17 cellular contexts compared by ENCODE assay signal in the genomic region with DNA sequence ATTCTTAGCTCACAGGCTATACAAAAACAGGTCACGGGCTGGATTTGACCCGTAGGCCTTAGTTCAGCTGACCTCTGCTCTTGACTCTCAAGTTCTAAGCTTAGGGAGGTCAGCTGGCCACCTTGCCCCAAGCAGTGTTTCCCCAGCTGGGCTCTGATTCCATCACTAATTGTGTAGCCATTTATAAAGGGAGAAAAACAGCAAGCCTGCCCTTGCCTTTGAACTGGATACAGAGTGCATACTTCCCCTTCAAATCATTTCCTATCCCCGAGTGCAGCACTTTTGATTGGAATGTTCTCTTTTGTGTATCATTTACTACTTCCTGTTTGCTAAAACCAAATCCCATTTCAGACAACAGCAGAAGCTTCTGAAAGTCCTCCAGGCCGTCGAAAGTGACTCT.
A peak's percentile ranks its signal among the peaks of the same experiment; 100 is the strongest.
DNase-seq lines count a peak whose midpoint lies in the region; TF ChIP-seq lines count a peak whose summit lies in the region.
"Had no signal": no experiment of that assay in that cellular context is flagged by ENCODE, and none has a peak within 500 bp of the region (broad histone marks: within the 10 kb centered on the region; RNA-seq: fewer than 3 reads in every experiment).

No MANE protein-coding gene starts in this region.

- TF ChIP-seq CTCF in HFFc6 (IDR thresholded peaks at IDR 0.05), result no peak
- no peak for TF ChIP-seq CTCF in brain (conservative IDR thresholded peaks at IDR 0.05)
- TF ChIP-seq CTCF in endothelial cell (IDR thresholded peaks at IDR 0.05; ENCODE audit: unreplicated experiment), result no peak

- H3K4me3 Mint-ChIP-seq in HFFc6 (no peak overlapping the region; the same call in 1 of the 2 replicates), brain (no peak overlapping the region), endothelial cell (ENCODE audit: unreplicated experiment) (no peak overlapping the region)
- H3K4me3 Mint-ChIP-seq: activated CD4-positive, alpha-beta memory T cell treated with anti-CD3 and anti-CD28 coated beads, Interleukin-2, amount 10 ng/mL, durations not matched to agents 7 days and 5 days; activated T-helper 1 cell treated with anti-CD3 and anti-CD28 coated beads, Interleukin-12 subunit alpha, Interleukin-12 subunit beta, Interleukin-2, Interleukin-4 antibody, amounts not matched to agents 30 ng/mL and 10 ng/mL and 1 ng/mL, durations not matched to agents 14 hours and 24 hours and 36 hours; naive thymus-derived CD8-positive, alpha-beta T cell; stimulated activated naive B cell treated with anti-CD40 and anti-IgM and Interleukin-4, amounts not matched to agents 10 μg/mL and 1 μg/mL and 100 μg/mL, for 72 hours had no signal

- no peaks in the 10 kb centered on the region for H3K36me3 Mint-ChIP-seq in HFFc6 (ENCODE audit: low read depth)
- peaks cover 38% of the 10 kb centered on the region for H3K36me3 Mint-ChIP-seq in brain
- peaks cover 12% of the 10 kb centered on the region for H3K36me3 Mint-ChIP-seq in endothelial cell (ENCODE audit: low read depth, unreplicated experiment)

- H3K9me3 Mint-ChIP-seq in HFFc6, result no peaks in the 10 kb centered on the region
- no peaks in the 10 kb centered on the region for H3K9me3 Mint-ChIP-seq in brain
- no peaks in the 10 kb centered on the region for H3K9me3 Mint-ChIP-seq in endothelial cell (ENCODE audit: unreplicated experiment)
- H3K9me3 Mint-ChIP-seq: activated CD4-positive, alpha-beta memory T cell treated with anti-CD3 and anti-CD28 coated beads, Interleukin-2, amount 10 ng/mL, durations not matched to agents 7 days and 5 days; activated T-helper 1 cell treated with anti-CD3 and anti-CD28 coated beads, Interleukin-12 subunit alpha, Interleukin-12 subunit beta, Interleukin-2, Interleukin-4 antibody, amounts not matched to agents 30 ng/mL and 10 ng/mL and 1 ng/mL, durations not matched to agents 14 hours and 24 hours and 36 hours; naive thymus-derived CD8-positive, alpha-beta T cell; stimulated activated naive B cell treated with anti-CD40 and anti-IgM and Interleukin-4, amounts not matched to agents 10 μg/mL and 1 μg/mL and 100 μg/mL, for 72 hours had no signal

- H3K4me1 Mint-ChIP-seq in HFFc6 (ENCODE audit: low read depth) (peaks cover 13% of the 10 kb centered on the region), brain (peaks cover 53% of the 10 kb centered on the region), endothelial cell (ENCODE audit: unreplicated experiment) (peaks cover 12% of the 10 kb centered on the region)
- H3K4me1 Mint-ChIP-seq: activated CD4-positive, alpha-beta memory T cell treated with anti-CD3 and anti-CD28 coated beads, Interleukin-2, amount 10 ng/mL, durations not matched to agents 7 days and 5 days; naive thymus-derived CD8-positive, alpha-beta T cell; stimulated activated naive B cell treated with anti-CD40 and anti-IgM and Interleukin-4, amounts not matched to agents 10 μg/mL and 1 μg/mL and 100 μg/mL, for 72 hours had no signal

- peak overlapping the region; percentile 63 for H3K27ac ChIP-seq in substantia nigra (ENCODE audit: low read depth, low read length, poor library complexity, severe bottlenecking)
- H3K27ac ChIP-seq: RWPE1 had no signal

- H3K27ac Mint-ChIP-seq in HFFc6, result peak overlapping the region; percentile 60
- H3K27ac Mint-ChIP-seq in brain, result peak overlapping the region in 3 of 5 experiments; percentile 22 to 62 (median 26)
- H3K27ac Mint-ChIP-seq in endothelial cell (ENCODE audit: unreplicated experiment), result no peak overlapping the region
- H3K27ac Mint-ChIP-seq: activated CD4-positive, alpha-beta memory T cell treated with anti-CD3 and anti-CD28 coated beads, Interleukin-2, amount 10 ng/mL, durations not matched to agents 7 days and 5 days; activated T-helper 1 cell treated with anti-CD3 and anti-CD28 coated beads, Interleukin-12 subunit alpha, Interleukin-12 subunit beta, Interleukin-2, Interleukin-4 antibody, amounts not matched to agents 30 ng/mL and 10 ng/mL and 1 ng/mL, durations not matched to agents 14 hours and 24 hours and 36 hours; stimulated activated naive B cell treated with anti-CD40 and anti-IgM and Interleukin-4, amounts not matched to agents 10 μg/mL and 1 μg/mL and 100 μg/mL, for 72 hours had no signal

- H3K27me3 Mint-ChIP-seq in HFFc6 (ENCODE audit: insufficient read depth) (no peaks in the 10 kb centered on the region; the same call in 1 of the 2 replicates), brain (no peaks in the 10 kb centered on the region), endothelial cell (ENCODE audit: unreplicated experiment) (peaks cover 5% of the 10 kb centered on the region)
- H3K27me3 Mint-ChIP-seq: activated CD4-positive, alpha-beta memory T cell treated with anti-CD3 and anti-CD28 coated beads, Interleukin-2, amount 10 ng/mL, durations not matched to agents 7 days and 5 days; naive thymus-derived CD8-positive, alpha-beta T cell; stimulated activated naive B cell treated with anti-CD40 and anti-IgM and Interleukin-4, amounts not matched to agents 10 μg/mL and 1 μg/mL and 100 μg/mL, for 72 hours had no signal

- DNase-seq in HFFc6 (peak; percentile 35), left kidney (ENCODE audit: low read depth, low spot score) (peak; percentile 55), substantia nigra (lab: John Stamatoyannopoulos, UW) (no peak), endothelial cell (ENCODE audit: low spot score) (no peak), DMS 273 treated with DMSO at 0.1 percent for 48 hours (lab: John Stamatoyannopoulos, UW) (no peak), GOT3 (lab: John Stamatoyannopoulos, UW) (no peak)
- DNase-seq: activated CD4-positive, alpha-beta memory T cell treated with anti-CD3 and anti-CD28 coated beads, Interleukin-2, amount 10 ng/mL, durations not matched to agents 7 days and 5 days; effector memory CD4-positive, alpha-beta T cell; glutamatergic neuron; naive thymus-derived CD8-positive, alpha-beta T cell; NCI-H1930; NCI-H748 treated with DMSO at 0.1 percent for 48 hours; stimulated activated CD4-positive, alpha-beta T cell treated with anti-CD3 and anti-CD28 coated beads, Interleukin-4, amount 100 ng/mL, for 4 hours; stimulated activated naive B cell treated with anti-CD40 and anti-IgM and Interleukin-4, amounts not matched to agents 10 μg/mL and 1 μg/mL and 100 μg/mL, for 72 hours had no signal

Comparison
In these comparisons a context has a peak if more than half of its experiments do, and no peak if none do; other contexts are left out.
1. DNase-seq: peak in HFFc6 (single experiment) and left kidney (single experiment); none in substantia nigra (0 of 49), endothelial cell (single experiment), DMS 273 treated with DMSO at 0.1 percent for 48 hours (single experiment) and GOT3 (single experiment).